ENCODE assay signal across 8 cellular contexts in the genomic region with DNA sequence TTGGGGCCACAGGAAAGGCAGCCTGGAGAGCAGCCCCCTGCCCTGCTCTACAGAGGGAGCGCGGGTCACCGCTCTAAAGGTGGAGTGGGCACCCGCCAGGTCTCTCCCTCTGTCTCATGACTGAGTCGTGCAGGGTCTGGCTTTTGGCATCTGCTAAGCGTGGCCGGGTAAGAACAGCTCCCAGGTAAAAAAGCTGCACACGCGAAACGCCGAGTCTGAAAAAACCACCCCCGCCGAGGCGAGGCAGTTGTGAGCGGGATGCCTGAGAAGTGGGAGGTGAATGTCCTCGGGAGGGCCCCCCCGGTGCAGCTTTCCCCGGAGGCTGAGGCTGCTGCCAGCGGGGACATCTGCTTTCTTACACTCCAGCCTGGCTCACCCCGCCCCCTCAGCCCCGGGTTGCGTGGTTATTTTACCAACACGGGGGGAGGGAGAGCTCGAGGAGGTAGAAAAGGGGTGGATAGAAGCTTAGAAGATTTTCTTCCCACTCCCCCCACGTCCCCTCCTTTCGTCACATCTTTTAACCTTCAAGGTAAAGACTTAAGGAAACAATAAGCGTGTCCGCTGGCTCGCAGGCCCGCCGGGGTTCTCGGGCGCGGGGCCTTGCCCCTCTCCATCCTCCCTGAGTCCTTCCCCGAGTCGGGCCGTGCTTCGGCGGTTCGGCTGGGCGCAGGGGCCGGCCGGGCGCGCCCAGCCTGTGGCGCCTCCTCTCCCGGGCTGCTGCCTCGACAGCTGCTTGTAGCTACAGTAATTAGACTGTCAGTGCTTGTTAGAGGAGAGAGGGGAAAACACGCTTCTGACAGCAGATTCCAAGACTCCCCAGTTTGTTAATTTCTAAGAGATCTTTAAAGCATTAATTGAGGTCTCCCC.
DNase-seq lines count a peak whose midpoint lies in the region; ATAC-seq and TF ChIP-seq lines count a peak whose summit lies in the region.

No MANE protein-coding gene starts in this region.

- H3K4me2 ChIP-seq in SU-DHL-6 (ENCODE audit: low read depth, low read length, poor library complexity, severe bottlenecking) = peak overlapping the region; percentile 97

- CTCF ChIA-PET in BJ (lab: Yijun Ruan, JAX) = interaction anchor here (0.8 to 1.8 kb wide), 6 partner anchors 9 to 94 kb away, joined by 3 to 14 read pairs (median 4); no protein-coding TSS in a partner anchor

- DNase-seq in BJ (ENCODE audit: low read depth) (peak; percentile 8), amygdala (lab: John Stamatoyannopoulos, UW) (peak in 54 of 56 donors; percentile 19 to 81 (median 66)), hepatic stellate cell (ENCODE audit: low spot score) (peak; percentile 49), progenitor cell of endocrine pancreas (ENCODE audit: low spot score, unreplicated experiment) (peak; percentile 18), GM19238 (ENCODE audit: insufficient read length, low spot score) (no peak)

- H3K9ac ChIP-seq in SU-DHL-6 (ENCODE audit: low read length) = peak overlapping the region; percentile 44; the same call in 1 of the 2 replicates

- H3K27me3 Mint-ChIP-seq in progenitor cell of endocrine pancreas = peaks cover 38% of the 10 kb centered on the region

- peak overlapping the region; percentile 83 for H2AFZ ChIP-seq in SU-DHL-6 (ENCODE audit: low read depth, low read length, severe bottlenecking)

- H3K9me3 Mint-ChIP-seq in progenitor cell of endocrine pancreas (ENCODE audit: low read depth) = no peaks in the 10 kb centered on the region

- no peaks in the 10 kb centered on the region for H3K79me2 ChIP-seq in SU-DHL-6 (ENCODE audit: insufficient read depth, low read length)

- no peak overlapping the region for H3K27ac Mint-ChIP-seq in progenitor cell of endocrine pancreas

- no peak overlapping the region for H3K27ac ChIP-seq in SU-DHL-6 (ENCODE audit: low read depth, low read length)

- H3K4me1 Mint-ChIP-seq in progenitor cell of endocrine pancreas (ENCODE audit: low read depth) = peaks cover 7% of the 10 kb centered on the region

- H3K4me3 Mint-ChIP-seq in progenitor cell of endocrine pancreas (ENCODE audit: low read depth) = peak overlapping the region; percentile 82

- ATAC-seq in GM19328 (IDR thresholded peaks at IDR 0.05; ENCODE audit: unreplicated experiment) (peak; percentile 36), HG03457 (IDR thresholded peaks at IDR 0.05; ENCODE audit: unreplicated experiment) (peak; percentile 39)

- TF ChIP-seq CTCF in BJ (IDR thresholded peaks at IDR 0.05; ENCODE audit: insufficient read depth, low read depth, low read length) = no peak
- no peak for TF ChIP-seq CTCF in SU-DHL-6 (IDR thresholded peaks at IDR 0.05; ENCODE audit: insufficient read depth, low read length, poor library complexity, severe bottlenecking)
- no peak for TF ChIP-seq CTCF in progenitor cell of endocrine pancreas (IDR thresholded peaks at IDR 0.05; ENCODE audit: unreplicated experiment)

- peaks cover 7% of the 10 kb centered on the region; the same call in 1 of the 2 replicates for H4K20me1 ChIP-seq in SU-DHL-6 (ENCODE audit: low read depth, low read length)

- H3K36me3 Mint-ChIP-seq in progenitor cell of endocrine pancreas (ENCODE audit: insufficient read depth) = no peaks in the 10 kb centered on the region

- no peaks in the 10 kb centered on the region for H3K9me3 ChIP-seq in SU-DHL-6 (ENCODE audit: insufficient read depth, low read length)

- peak overlapping the region; percentile 64 for H3K4me3 ChIP-seq in BJ (ENCODE audit: low read depth, low read length)
- peak overlapping the region; percentile 55 for H3K4me3 ChIP-seq in SU-DHL-6 (ENCODE audit: insufficient read depth, low read length, poor library complexity, severe bottlenecking)

- H3F3A ChIP-seq in SU-DHL-6 (ENCODE audit: insufficient read depth) = peaks cover 13% of the 10 kb centered on the region; the same call in 1 of the 2 replicates

- no peaks in the 10 kb centered on the region for H3K36me3 ChIP-seq in BJ (ENCODE audit: control insufficient read depth, insufficient read depth, low read length)
- H3K36me3 ChIP-seq in SU-DHL-6 (ENCODE audit: low read length) = peaks cover 12% of the 10 kb centered on the region; the same call in 1 of the 2 replicates

- POLR2A ChIA-PET in BJ (lab: Charles Lee) = no interaction called here

- no peaks in the 10 kb centered on the region for H3K27me3 ChIP-seq in BJ (ENCODE audit: control insufficient read depth, insufficient read depth, low read length)
- H3K27me3 ChIP-seq in SU-DHL-6 (ENCODE audit: low read length) = no peaks in the 10 kb centered on the region

- H3K9me2 ChIP-seq in SU-DHL-6 (replicated peaks; ENCODE audit: insufficient read depth, low read length) = no peaks in the 10 kb centered on the region
